10 cellular contexts compared by ENCODE assay signal in the genomic region with DNA sequence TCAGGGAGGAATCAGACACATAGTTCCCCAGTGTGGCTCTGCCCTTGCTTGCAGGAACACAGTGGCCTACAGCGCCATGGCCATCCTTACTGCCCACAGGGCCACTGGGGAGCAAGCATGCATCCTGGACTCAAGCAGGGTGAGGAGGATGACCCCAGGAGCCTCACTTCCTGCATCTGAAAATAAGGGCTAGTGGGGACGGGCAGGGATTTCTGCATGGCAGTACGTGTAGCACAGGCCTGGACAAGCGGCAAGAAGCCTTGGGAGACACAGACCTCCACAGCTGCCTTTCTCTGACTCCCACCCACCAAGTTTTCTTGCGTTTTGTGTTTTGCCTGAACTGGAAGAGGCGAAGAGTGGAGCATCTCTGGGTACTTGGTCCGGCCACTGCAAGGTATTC. TPM values are rescaled to one million over a fixed set of nuclear protein-coding genes. Genes with fewer than 3 reads are reported as not detected.
"Had no signal": no experiment of that assay in that cellular context is flagged by ENCODE, and none has a peak within 500 bp of the region (broad histone marks: within the 10 kb centered on the region; RNA-seq: fewer than 3 reads in every experiment).

No MANE protein-coding gene starts in this region.

RNA-seq across cellular contexts. Expression of gene POTEF, which starts 33.5 kb away (rescaled TPM):
- total RNA-seq: OCI-LY7, PC-3, PC-9, Right ventricle myocardium superior, RPMI7951, SJSA1, SK-MEL-5 had no signal
- polyA plus RNA-seq: SK-N-SH had no signal

RNA-seq across cellular contexts. Expression of gene TUBA3E, which starts 35.8 kb away (rescaled TPM):
- total RNA-seq: OCI-LY7, PC-3, PC-9, Peyer's patch, RPMI7951, SJCRH30, SJSA1, SK-MEL-5 had no signal
- polyA plus RNA-seq: SK-N-SH had no signal
